9 cellular contexts compared by ENCODE assay signal in genomic region chr14:74954232-74954946, GRCh38. TPM values are rescaled to one million over a fixed set of nuclear protein-coding genes. Genes with fewer than 3 reads are reported as not detected.
DNase-seq lines count a peak whose midpoint lies in the region; ATAC-seq, FAIRE-seq and TF ChIP-seq lines count a peak whose summit lies in the region.
"Had no signal": no experiment of that assay in that cellular context is flagged by ENCODE, and none has a peak within 500 bp of the region (broad histone marks: within the 10 kb centered on the region; RNA-seq: fewer than 3 reads in every experiment).

No MANE protein-coding gene starts in this region.

- no peak for FAIRE-seq in H54 (lab: Jason Lieb, UNC)

- WGBS in neuronal stem cell (ENCODE audit: extremely low coverage in 2 of 2, insufficient read length in 2 of 2, insufficient replicate concordance in 1 of 2), 2 donors, result no CpG with 5 or more reads among the region's 18 CpGs

- H2BK5ac ChIP-seq in neuronal stem cell (ENCODE audit: low read length), result no peak overlapping the region

- H3K18ac ChIP-seq in neuronal stem cell (ENCODE audit: low read length), result peak overlapping the region; percentile 80

- no peaks in the 10 kb centered on the region for H3K9me3 ChIP-seq in Caco-2
- no peaks in the 10 kb centered on the region for H3K9me3 ChIP-seq in neuronal stem cell (replicated peaks in 1 of 2; ENCODE audit: control insufficient read depth in 2 of 2, insufficient read depth in 1 of 2, low read depth in 1 of 2, low read length in 2 of 2)

- no peak for TF ChIP-seq POLR2A in H54 (IDR thresholded peaks at IDR 0.05; ENCODE audit: low read depth, low read length)

- H2AFZ ChIP-seq in neuronal stem cell (ENCODE audit: low read length), result peak overlapping the region; percentile 75

- H3K36me3 ChIP-seq in Caco-2 (ENCODE audit: control insufficient read depth, insufficient read depth, low read length) (no peaks in the 10 kb centered on the region), neuronal stem cell (replicated peaks in 1 of 2; ENCODE audit: control insufficient read depth in 2 of 2, insufficient read depth in 2 of 2, low read length in 2 of 2) (no peaks in the 10 kb centered on the region)

- peak overlapping the region; percentile 72 for H2BK15ac ChIP-seq in neuronal stem cell (ENCODE audit: low read length)

- H3K23ac ChIP-seq in neuronal stem cell (ENCODE audit: low read depth, low read length, poor library complexity), result peak overlapping the region; percentile 31

- intact Hi-C loops in Caco-2 (cut with micrococcal nuclease; ENCODE audit: unreplicated experiment), result loop anchor here (5.0 kb wide), 1 partner anchor 113 kb away; the partner anchor contains the start of gene ZC2HC1C

- H3K4me3 ChIP-seq in Caco-2 (ENCODE audit: low read depth, low read length) (peak overlapping the region; percentile 60), coronary artery (peak overlapping the region; percentile 77), neuronal stem cell (ENCODE audit: low read length in 2 of 2) (no peak overlapping the region)

- ATAC-seq in GM21515 (IDR thresholded peaks at IDR 0.05; ENCODE audit: unreplicated experiment), result no peak

- H3K4me1 ChIP-seq in Caco-2 (peaks cover 50% of the 10 kb centered on the region), neuronal stem cell (ENCODE audit: control insufficient read depth in 2 of 2, insufficient read depth in 1 of 2, low read depth in 1 of 2, low read length in 2 of 2) (peaks cover 30 to 50% of the 10 kb centered on the region in 2 donors)

- H3K4me2 ChIP-seq in neuronal stem cell (ENCODE audit: insufficient read depth, low read length, poor library complexity, severe bottlenecking), result no peak overlapping the region

- peak overlapping the region; percentile 88 for H2AK5ac ChIP-seq in neuronal stem cell (ENCODE audit: low read depth, low read length)

- peaks cover 8% of the 10 kb centered on the region for H3K36me3 Mint-ChIP-seq in Caco-2 (ENCODE audit: insufficient read depth, unreplicated experiment)

- TF ChIP-seq CTCF in Caco-2 (IDR thresholded peaks at IDR 0.05; ENCODE audit: insufficient read depth in 1 of 2, low read depth in 1 of 2, low read length in 1 of 2, severe bottlenecking in 1 of 2, unreplicated experiment in 1 of 2) (no peak), coronary artery (IDR thresholded peaks at IDR 0.05) (no peak)

- H3K27ac Mint-ChIP-seq in Caco-2 (ENCODE audit: unreplicated experiment), result no peak overlapping the region

- no peaks in the 10 kb centered on the region for H3K27me3 ChIP-seq in Caco-2 (replicated peaks; ENCODE audit: control insufficient read depth, insufficient read depth, low read length)
- H3K27me3 ChIP-seq in neuronal stem cell (ENCODE audit: control insufficient read depth in 3 of 3, insufficient read depth in 3 of 3, low read depth in 1 of 3, low read length in 3 of 3), result peaks cover 0 to 11% (median 0%) of the 10 kb centered on the region in 3 experiments

- H2BK12ac ChIP-seq in neuronal stem cell (ENCODE audit: low read length), result no peak overlapping the region

- H2BK120ac ChIP-seq in neuronal stem cell (ENCODE audit: low read depth, low read length), result no peak overlapping the region

- BruUV-seq in Caco-2 (replicated peaks; lab: Mats Ljungman, UMichigan), result no TSS peak

- no peak overlapping the region for H3K14ac ChIP-seq in neuronal stem cell (ENCODE audit: low read length)

- no peak overlapping the region for H3K9ac ChIP-seq in neuronal stem cell (ENCODE audit: low read depth, low read length, poor library complexity)

- CTCF ChIA-PET in Caco-2 (lab: Charles Lee), result interaction anchor here (0.6 kb wide), 1 partner anchor 76 kb away, joined by 5 read pairs; no protein-coding TSS in a partner anchor

- peak overlapping the region; percentile 73 to 74 for H3K27ac ChIP-seq in coronary artery
- no peak overlapping the region for H3K27ac ChIP-seq in neuronal stem cell (replicated peaks; ENCODE audit: low read length)

- no peaks in the 10 kb centered on the region for H3K9me3 Mint-ChIP-seq in Caco-2 (ENCODE audit: unreplicated experiment)

- POLR2A ChIA-PET in Caco-2 (lab: Charles Lee), result no interaction called here

- no peak for DNase-seq in Caco-2
- peak; percentile 57 for DNase-seq in NCI-H2196 treated with DMSO at 0.1 percent for 48 hours (lab: John Stamatoyannopoulos, UW; ENCODE audit: unreplicated experiment)
- DNase-seq in coronary artery (ENCODE audit: low spot score), result no peak
- no peak for DNase-seq in neuronal stem cell (ENCODE audit: low spot score)
- DNase-seq in SIG-M5 (lab: John Stamatoyannopoulos, UW), result no peak
- DNase-seq in activated CD4-positive, CD25-positive, alpha-beta regulatory T cell treated with anti-CD3 and anti-CD28 coated beads, Interleukin-2, amount 50 U/mL, for 72 hours, result no peak
- DNase-seq in H54 (ENCODE audit: insufficient read length, low spot score), result no peak
- DNase-seq: cortex of kidney had no signal

- peak overlapping the region; percentile 43 for H3K4me3 Mint-ChIP-seq in Caco-2 (ENCODE audit: unreplicated experiment)

- no peak overlapping the region for H4K8ac ChIP-seq in neuronal stem cell (ENCODE audit: low read depth, low read length)

- no peak overlapping the region for H3K4ac ChIP-seq in neuronal stem cell (ENCODE audit: low read length)

- H3K79me1 ChIP-seq in neuronal stem cell (ENCODE audit: low read depth, low read length), result peaks cover 3% of the 10 kb centered on the region

- no peaks in the 10 kb centered on the region for H3K27me3 Mint-ChIP-seq in Caco-2 (ENCODE audit: insufficient read depth, unreplicated experiment)

- H4K91ac ChIP-seq in neuronal stem cell (ENCODE audit: low read depth, low read length, poor library complexity), result no peak overlapping the region

- peaks cover 17% of the 10 kb centered on the region for H3K4me1 Mint-ChIP-seq in Caco-2 (ENCODE audit: low read depth, unreplicated experiment)

RNA-seq across cellular contexts. Expression of gene PGF, which starts 1.0 kb away (rescaled TPM):
- total RNA-seq in Caco-2 (2022), result 8.9 and 9.1 TPM in 2 replicates
- 0.53 TPM for polyA plus RNA-seq in neuronal stem cell (2013, experiment 1 of 2)
- polyA plus RNA-seq in neuronal stem cell (2013, experiment 2 of 2), result 0.69 TPM

RNA-seq across cellular contexts. Expression of gene RPS6KL1, which starts 31.3 kb away (rescaled TPM):
- 6.8 and 9.8 TPM in 2 replicates for total RNA-seq in Caco-2 (2022)
- polyA plus RNA-seq in neuronal stem cell (2013, experiment 1 of 2), result 4.4 TPM
- polyA plus RNA-seq in neuronal stem cell (2013, experiment 2 of 2), result 4.9 TPM

RNA-seq across cellular contexts. Expression of gene EIF2B2, which starts 48.3 kb away (rescaled TPM):
- 48.8 and 54.4 TPM in 2 replicates for total RNA-seq in Caco-2 (2022)
- polyA plus RNA-seq in neuronal stem cell (2013, experiment 1 of 2), result 27.5 TPM
- 27.3 TPM for polyA plus RNA-seq in neuronal stem cell (2013, experiment 2 of 2)

Comparison
In these comparisons a context has a peak if more than half of its experiments do, and no peak if none do; other contexts are left out.
1. H3K4me3 ChIP-seq: peak in Caco-2 (single experiment) and coronary artery (single experiment); none in neuronal stem cell (0 of 2).